1 cellular context compared by ENCODE assay signal in genomic region chr1:54588377-54588776, GRCh38.
TF ChIP-seq lines count a peak whose summit lies in the region.

No MANE protein-coding gene starts in this region.

TF ChIP-seq in H1, 55 proteins besides CTCF, POLR2A, EP300 and RAD21:
- TF ChIP-seq TAF7 (optimal IDR thresholded peaks at IDR 0.05; ENCODE audit: borderline replicate concordance, low read depth, low read length): no peak
- TF ChIP-seq BACH1 (IDR thresholded peaks at IDR 0.05; ENCODE audit: low read length): no peak
- no peak for TF ChIP-seq PHF8 (conservative IDR thresholded peaks at IDR 0.05; ENCODE audit: low read depth, low read length)
